In the genomic region with DNA sequence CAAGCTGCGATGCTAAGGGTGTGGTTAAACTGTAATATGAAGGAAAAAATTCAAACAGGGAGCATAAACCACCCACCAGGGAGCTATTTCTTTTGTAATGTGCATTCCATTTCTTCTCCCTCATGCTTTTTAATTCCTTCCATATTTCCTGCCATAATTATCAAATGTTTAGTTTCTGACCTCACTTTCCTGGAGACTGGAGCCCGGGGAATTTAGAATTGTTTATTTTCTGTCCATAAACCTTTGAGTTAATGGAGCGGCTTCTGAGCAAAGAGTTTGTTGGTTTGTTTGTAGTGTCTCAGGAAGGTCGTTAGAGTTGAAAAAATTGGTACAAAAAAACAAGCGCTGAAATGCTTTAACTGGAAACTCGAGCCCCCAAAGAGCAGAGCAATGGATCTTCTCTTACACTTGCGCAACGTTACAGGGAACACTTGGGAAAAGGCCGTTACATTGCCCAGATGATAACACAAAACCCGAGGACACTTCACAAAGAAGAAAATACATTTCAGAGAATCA, we compare ENCODE assay signal across 8 cellular contexts. TPM values are rescaled to one million over a fixed set of nuclear protein-coding genes. Genes with fewer than 3 reads are reported as not detected.
DNase-seq lines count a peak whose midpoint lies in the region; ATAC-seq and TF ChIP-seq lines count a peak whose summit lies in the region.

No MANE protein-coding gene starts in this region.

- DNase-seq in NCI-H1105 treated with DMSO at 0.1 percent for 48 hours (lab: John Stamatoyannopoulos, UW) (peak; percentile 42), NCI-H1105 (lab: John Stamatoyannopoulos, UW) (no peak), astrocyte of the cerebellum (ENCODE audit: low read depth) (no peak), iris pigment epithelial cell (ENCODE audit: low read depth) (peak; percentile 57), suprapubic skin (ENCODE audit: low spot score in 2 of 2) (no peak), NCI-H2029 treated with DMSO at 0.1 percent for 48 hours (lab: John Stamatoyannopoulos, UW) (no peak)

- no peaks in the 10 kb centered on the region for H3K9me3 ChIP-seq in suprapubic skin

- H3K4me3 ChIP-seq in astrocyte of the cerebellum (ENCODE audit: low read depth, low read length) = peak overlapping the region; percentile 97
- H3K4me3 ChIP-seq in suprapubic skin = peak overlapping the region; percentile 95

- WGBS in suprapubic skin = 6% methylated on average over 10 of the region's 10 CpGs

- ATAC-seq in GM21390 (IDR thresholded peaks at IDR 0.05; ENCODE audit: unreplicated experiment) (no peak), HG03108 (IDR thresholded peaks at IDR 0.05; ENCODE audit: unreplicated experiment) (no peak)

- peak overlapping the region; percentile 97 for H3K27ac ChIP-seq in suprapubic skin

- no peak for TF ChIP-seq CTCF in astrocyte of the cerebellum (IDR thresholded peaks at IDR 0.05; ENCODE audit: low read depth, low read length, missing control alignments)
- TF ChIP-seq CTCF in suprapubic skin (IDR thresholded peaks at IDR 0.05) = no peak

- no peaks in the 10 kb centered on the region for H3K36me3 ChIP-seq in suprapubic skin

- TF ChIP-seq POLR2A in suprapubic skin (IDR thresholded peaks at IDR 0.05) = no peak

- H3K4me1 ChIP-seq in suprapubic skin = peaks cover 38% of the 10 kb centered on the region

- TF ChIP-seq EP300 in suprapubic skin (IDR thresholded peaks at IDR 0.05) = no peak

- in situ Hi-C loops in astrocyte of the cerebellum (cut with HindIII; ENCODE audit: low sequenced_read_pairs) = no loop called here

- H3K27me3 ChIP-seq in suprapubic skin = no peaks in the 10 kb centered on the region

RNA-seq across cellular contexts. Expression of gene FSTL1, which starts 1.0 kb away (rescaled TPM):
- total RNA-seq in suprapubic skin = 10 to 100 TPM; 58.3 to 75.3 (median 63.9) TPM

Comparison
In these comparisons a context has a peak if more than half of its experiments do, and no peak if none do; other contexts are left out.
1. DNase-seq: peak in NCI-H1105 treated with DMSO at 0.1 percent for 48 hours (single experiment) and iris pigment epithelial cell (single experiment); none in NCI-H1105 (single experiment), astrocyte of the cerebellum (single experiment), suprapubic skin (0 of 2) and NCI-H2029 treated with DMSO at 0.1 percent for 48 hours (single experiment).